Comparison of ENCODE assay signal across 10 cellular contexts in genomic region chr17:31308372-31308905, GRCh38. TPM values are rescaled to one million over a fixed set of nuclear protein-coding genes. Genes with fewer than 3 reads are reported as not detected.
DNase-seq lines count a peak whose midpoint lies in the region; ATAC-seq and TF ChIP-seq lines count a peak whose summit lies in the region.
"Had no signal": no experiment of that assay in that cellular context is flagged by ENCODE, and none has a peak within 500 bp of the region (broad histone marks: within the 10 kb centered on the region; RNA-seq: fewer than 3 reads in every experiment).

No MANE protein-coding gene starts in this region.

- H3K27ac ChIP-seq in CD4-positive, alpha-beta memory T cell (ENCODE audit: low read depth, low read length): peak overlapping the region; percentile 70
- H3K27ac ChIP-seq in SU-DHL-6 (ENCODE audit: low read depth, low read length): peak overlapping the region; percentile 100
- peak overlapping the region in 2 of 5 donors; percentile 65 to 81 for H3K27ac ChIP-seq in stomach

- peak overlapping the region; percentile 72 for H3K9ac ChIP-seq in SU-DHL-6 (ENCODE audit: low read length)

- H3K27ac Mint-ChIP-seq in CD4-positive, alpha-beta memory T cell: peak overlapping the region; percentile 92 to 98 (median 95)

- no peaks in the 10 kb centered on the region for H4K20me1 ChIP-seq in SU-DHL-6 (ENCODE audit: low read depth, low read length)

- H3K9me3 Mint-ChIP-seq in CD4-positive, alpha-beta memory T cell: peaks cover 0 to 3% (median 0%) of the 10 kb centered on the region in 8 donors

- H3K36me3 ChIP-seq in CD4-positive, alpha-beta memory T cell (ENCODE audit: insufficient read depth, low read length): peaks cover 20% of the 10 kb centered on the region
- peaks cover 34% of the 10 kb centered on the region for H3K36me3 ChIP-seq in SU-DHL-6 (ENCODE audit: low read length)
- H3K36me3 ChIP-seq in stomach: peaks cover 0 to 16% (median 9%) of the 10 kb centered on the region in 4 donors

- peak overlapping the region; percentile 80 to 96 (median 90) for H3K4me3 Mint-ChIP-seq in CD4-positive, alpha-beta memory T cell

- WGBS in stomach, 5 donors: 58 to 73% (median 64%) methylated on average over 4 of the region's 4 CpGs

- DNase-seq in CD4-positive, alpha-beta memory T cell: no peak
- DNase-seq in GM20000 (ENCODE audit: low spot score) (peak; percentile 26), medulla oblongata (ENCODE audit: extremely low spot score) (peak; percentile 44), stomach (no peak), NCI-H1417 treated with DMSO at 0.1 percent for 48 hours (lab: John Stamatoyannopoulos, UW) (no peak)
- DNase-seq: activated CD4-positive, alpha-beta T cell treated with anti-CD3 and anti-CD28 coated beads, Interleukin-2, amount 50 U/mL, for 4 hours; stimulated activated CD4-positive, alpha-beta T cell treated with anti-CD3 and anti-CD28 coated beads, Interleukin-1b, Interleukin-23, amount 100 ng/mL, for 48 hours had no signal

- POLR2A ChIA-PET in CD4-positive, alpha-beta memory T cell (lab: Charles Lee; ENCODE audit: partially characterized antibody): interaction anchor here (9.0 kb wide), 1 partner anchor 12 kb away, joined by 197 read pairs; the partner anchor contains the start of gene EVI2A

- no peak for TF ChIP-seq CTCF in GM20000 (IDR thresholded peaks at IDR 0.05; ENCODE audit: extremely low read depth, missing control alignments)
- no peak for TF ChIP-seq CTCF in SU-DHL-6 (IDR thresholded peaks at IDR 0.05; ENCODE audit: insufficient read depth, low read length, poor library complexity, severe bottlenecking)
- TF ChIP-seq CTCF in stomach (IDR thresholded peaks at IDR 0.05): no peak

- peaks cover 68% of the 10 kb centered on the region for H3F3A ChIP-seq in SU-DHL-6 (ENCODE audit: insufficient read depth)

- no peak for TF ChIP-seq EP300 in stomach (IDR thresholded peaks at IDR 0.05)

- H3K4me1 Mint-ChIP-seq in CD4-positive, alpha-beta memory T cell: peaks cover 39 to 77% (median 58%) of the 10 kb centered on the region in 4 donors

- intact Hi-C loops in CD4-positive, alpha-beta memory T cell (cut with micrococcal nuclease): no loop called here
- intact Hi-C loops in stomach (cut with DNase I; ENCODE audit: low total_unique reads): no loop called here

- TF ChIP-seq POLR2A in stomach (IDR thresholded peaks at IDR 0.05): no peak

- H3K9me3 ChIP-seq in CD4-positive, alpha-beta memory T cell (ENCODE audit: control insufficient read depth in 1 of 2, low read length in 2 of 2): no peaks in the 10 kb centered on the region
- H3K9me3 ChIP-seq in SU-DHL-6 (ENCODE audit: insufficient read depth, low read length) (no peaks in the 10 kb centered on the region), stomach (no peaks in the 10 kb centered on the region)

- CTCF ChIA-PET in CD4-positive, alpha-beta memory T cell (lab: Charles Lee; ENCODE audit: partially characterized antibody): interaction anchor here (0.6 kb wide), 1 partner anchor 14 kb away, joined by 4 read pairs; no protein-coding TSS in a partner anchor

- H2AFZ ChIP-seq in SU-DHL-6 (ENCODE audit: low read depth, low read length, severe bottlenecking): no peak overlapping the region

- H3K4me1 ChIP-seq in CD4-positive, alpha-beta memory T cell (ENCODE audit: insufficient read depth, low read length): peaks cover 61% of the 10 kb centered on the region
- H3K4me1 ChIP-seq in stomach: peaks cover 0 to 17% (median 2%) of the 10 kb centered on the region in 4 donors

- peak overlapping the region in 1 of 2 donors; percentile 59 for H3K4me3 ChIP-seq in CD4-positive, alpha-beta memory T cell (ENCODE audit: low read length in 2 of 2)
- H3K4me3 ChIP-seq in SU-DHL-6 (ENCODE audit: insufficient read depth, low read length, poor library complexity, severe bottlenecking) (peak overlapping the region; percentile 80), stomach (peak overlapping the region in 1 of 4 donors; percentile 10)

- no peaks in the 10 kb centered on the region for H3K27me3 Mint-ChIP-seq in CD4-positive, alpha-beta memory T cell

- peak overlapping the region; percentile 100 for H3K4me2 ChIP-seq in SU-DHL-6 (ENCODE audit: low read depth, low read length, poor library complexity, severe bottlenecking)

- H3K36me3 Mint-ChIP-seq in CD4-positive, alpha-beta memory T cell: peaks cover 36 to 57% of the 10 kb centered on the region in 2 donors

- H3K9me2 ChIP-seq in SU-DHL-6 (replicated peaks; ENCODE audit: insufficient read depth, low read length): no peaks in the 10 kb centered on the region

- no peaks in the 10 kb centered on the region for H3K27me3 ChIP-seq in CD4-positive, alpha-beta memory T cell (ENCODE audit: insufficient read depth, low read length)
- H3K27me3 ChIP-seq in SU-DHL-6 (ENCODE audit: low read length) (no peaks in the 10 kb centered on the region), stomach (no peaks in the 10 kb centered on the region)

- no peak for ATAC-seq in GM18517 (IDR thresholded peaks at IDR 0.05; ENCODE audit: unreplicated experiment)
- no peak for ATAC-seq in GM19463 (IDR thresholded peaks at IDR 0.05; ENCODE audit: unreplicated experiment)

- H3K79me2 ChIP-seq in SU-DHL-6 (ENCODE audit: insufficient read depth, low read length): peaks cover 83% of the 10 kb centered on the region

RNA-seq across cellular contexts. Expression of gene EVI2B, which starts 5.4 kb away (rescaled TPM):
- total RNA-seq in CD4-positive, alpha-beta memory T cell: 100 to 1,000 TPM; 174 to 176 TPM
- polyA plus RNA-seq in CD4-positive, alpha-beta memory T cell: 100 to 1,000 TPM in 1 of 2 donors, 10 to 100 TPM in 1; 99.2 to 103 TPM
- 10 to 100 TPM in 1 of 5 donors, 1 to 10 TPM in 4; 1.5 to 21.3 (median 9.8) TPM for total RNA-seq in stomach
- 1 to 10 TPM; 4.4 to 7.6 (median 4.6) TPM for polyA plus RNA-seq in stomach

RNA-seq across cellular contexts. Expression of gene OMG, which starts 11.4 kb away (rescaled TPM):
- under 1 TPM; 0.69 to 0.84 TPM for total RNA-seq in CD4-positive, alpha-beta memory T cell
- under 1 TPM in 1 of 2 donors, not detected in 1; 0.61 TPM for polyA plus RNA-seq in CD4-positive, alpha-beta memory T cell
- total RNA-seq in stomach: 1 to 10 TPM in 1 of 5 donors, not detected in 4; 1.5 TPM
- polyA plus RNA-seq in stomach: 1 to 10 TPM in 1 of 3 donors, under 1 TPM in 2; 0.50 to 5.7 (median 0.75) TPM

RNA-seq across cellular contexts. Expression of gene EVI2A, which starts 13.0 kb away (rescaled TPM):
- total RNA-seq in CD4-positive, alpha-beta memory T cell: 100 to 1,000 TPM; 133 to 139 TPM
- 10 to 100 TPM; 70.1 to 76.9 TPM for polyA plus RNA-seq in CD4-positive, alpha-beta memory T cell
- 1 to 10 TPM in 2 of 5 donors, not detected in 3; 4.5 to 8.8 TPM for total RNA-seq in stomach
- 10 to 100 TPM in 1 of 3 donors, 1 to 10 TPM in 2; 4.4 to 14.5 (median 5.4) TPM for polyA plus RNA-seq in stomach

Comparison
In these comparisons a context has a peak if more than half of its experiments do, and no peak if none do; other contexts are left out.
1. DNase-seq: peak in GM20000 (single experiment) and medulla oblongata (single experiment); none in CD4-positive, alpha-beta memory T cell (0 of 5), stomach (single experiment) and NCI-H1417 treated with DMSO at 0.1 percent for 48 hours (single experiment).
2. RNA of gene EVI2B, which starts 5.4 kb away (total RNA-seq): 174 to 176 TPM in CD4-positive, alpha-beta memory T cell; 1.5 to 21.3 TPM in stomach; every median in the first group is over 4 times any median in the second.
3. RNA of gene EVI2A, which starts 13.0 kb away (total RNA-seq): 133 to 139 TPM in CD4-positive, alpha-beta memory T cell; 4.5 to 8.8 TPM in stomach; every median in the first group is over 10 times any median in the second.